ENCODE assay signal across 28 cellular contexts in the genomic region with DNA sequence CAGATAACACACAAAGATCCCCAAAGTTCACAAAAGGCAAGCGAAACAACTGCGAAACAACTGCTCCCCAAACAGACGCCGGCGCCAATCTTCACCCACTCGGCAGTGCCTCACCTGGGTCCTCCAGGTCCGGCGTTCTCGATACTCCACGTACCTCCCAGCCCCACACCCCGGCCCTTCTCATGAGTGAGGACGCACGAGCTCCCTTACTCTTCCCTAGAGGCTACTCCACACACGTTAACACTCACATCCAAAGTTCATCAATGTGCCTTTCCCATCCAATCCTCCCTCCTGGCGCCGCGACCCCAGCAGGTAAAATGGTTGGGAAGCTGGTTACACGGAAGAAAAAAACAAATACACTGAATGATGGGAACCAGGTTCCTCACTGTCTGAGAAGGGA.
"Had no signal": no experiment of that assay in that cellular context is flagged by ENCODE, and none has a peak within 500 bp of the region (broad histone marks: within the 10 kb centered on the region; RNA-seq: fewer than 3 reads in every experiment).

No MANE protein-coding gene starts in this region.

- H3K27me3 ChIP-seq: dorsolateral prefrontal cortex, gastrocnemius medialis, hepatocyte, neutrophil, pancreas, testis, tibial nerve, vagina had no signal

- ATAC-seq: esophagus mucosa; gastrocnemius medialis; naive thymus-derived CD4-positive, alpha-beta T cell; pancreas; sciatic nerve; stimulated activated naive CD8-positive, alpha-beta T cell treated with anti-CD3 and anti-CD28 coated beads, Interleukin-15, Interleukin-2, amounts not matched to agents 100 U/mL and 50 U/mL, for 24 hours had no signal

- DNase-seq: cerebellar nuclear complex; dorsolateral prefrontal cortex; effector CD4-positive, alpha-beta T cell; foreskin fibroblast; gastrocnemius medialis; head of caudate nucleus; mammary epithelial cell; mesendoderm; midbrain; naive thymus-derived CD4-positive, alpha-beta T cell; retina; stimulated activated CD4-positive, alpha-beta T cell treated with anti-CD3 and anti-CD28 coated beads, Interleukin-12 subunit alpha, Interleukin-12 subunit beta, amount 100 ng/mL, for 4 hours; stimulated activated CD4-positive, alpha-beta T cell treated with anti-CD3 and anti-CD28 coated beads, Interleukin-1b, Interleukin-23, amount 100 ng/mL, for 48 hours; stimulated activated CD4-positive, alpha-beta T cell treated with anti-CD3 and anti-CD28 coated beads, Interleukin-4, amount 100 ng/mL, for 1 hour; stimulated activated CD8-positive, alpha-beta memory T cell treated with anti-CD3 and anti-CD28 coated beads, Interleukin-4, amount 100 ng/mL, for 48 hours; stimulated activated naive CD8-positive, alpha-beta T cell treated with anti-CD3 and anti-CD28 coated beads, Interleukin-15, Interleukin-2, amounts not matched to agents 100 U/mL and 50 U/mL, for 24 hours; substantia nigra; testis had no signal

- H3K4me3 Mint-ChIP-seq: naive thymus-derived CD4-positive, alpha-beta T cell; neural crest cell had no signal

- H2AFZ ChIP-seq: hepatocyte had no signal

- H3K27me3 Mint-ChIP-seq: naive thymus-derived CD4-positive, alpha-beta T cell had no signal

- H3K27ac ChIP-seq: dorsolateral prefrontal cortex, epithelial cell of prostate, gastrocnemius medialis, hepatocyte, neutrophil, pancreas, testis, tibial nerve, vagina had no signal

- H3K4me3 ChIP-seq: dorsolateral prefrontal cortex, gastrocnemius medialis, hepatocyte, pancreas, smooth muscle cell, testis, tibial nerve, vagina had no signal

- H3K4me1 ChIP-seq: pancreas, testis, tibial nerve, vagina had no signal

- H3K79me2 ChIP-seq: hepatocyte had no signal

- H3K4me2 ChIP-seq: hepatocyte, smooth muscle cell had no signal

- H3K9me3 ChIP-seq: neutrophil, pancreas, testis had no signal
